Comparison of ENCODE assay signal across 2 cellular contexts in the genomic region with DNA sequence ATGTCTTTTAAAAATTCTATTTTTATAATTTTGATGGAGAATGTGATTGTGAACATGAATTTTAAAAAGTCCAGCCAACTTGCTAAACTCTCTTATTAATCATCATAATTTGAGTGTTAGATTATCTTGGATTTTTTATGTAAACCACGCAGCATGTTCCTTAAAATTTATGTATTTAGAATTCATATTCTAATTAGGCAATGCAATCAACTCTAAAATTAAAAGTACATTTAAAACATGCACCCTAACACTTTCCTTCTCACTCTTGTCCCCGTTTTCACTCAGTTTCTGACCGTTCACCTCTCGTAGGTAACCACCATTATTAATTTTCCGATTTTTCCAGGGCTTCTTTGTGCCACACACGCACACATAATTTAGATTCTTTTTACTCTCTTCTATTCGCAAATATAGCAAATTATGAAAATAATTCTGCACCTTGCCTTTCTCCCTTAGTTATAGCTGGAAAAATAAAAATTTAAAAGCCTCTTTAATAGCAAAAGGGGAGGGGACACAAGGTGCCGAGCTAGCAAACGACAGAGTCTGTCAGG.
TF ChIP-seq lines count a peak whose summit lies in the region.

No MANE protein-coding gene starts in this region.

TF ChIP-seq in HCT116, 20 proteins besides CTCF, POLR2A, EP300 and RAD21:
- TF ChIP-seq, protein P1, sequence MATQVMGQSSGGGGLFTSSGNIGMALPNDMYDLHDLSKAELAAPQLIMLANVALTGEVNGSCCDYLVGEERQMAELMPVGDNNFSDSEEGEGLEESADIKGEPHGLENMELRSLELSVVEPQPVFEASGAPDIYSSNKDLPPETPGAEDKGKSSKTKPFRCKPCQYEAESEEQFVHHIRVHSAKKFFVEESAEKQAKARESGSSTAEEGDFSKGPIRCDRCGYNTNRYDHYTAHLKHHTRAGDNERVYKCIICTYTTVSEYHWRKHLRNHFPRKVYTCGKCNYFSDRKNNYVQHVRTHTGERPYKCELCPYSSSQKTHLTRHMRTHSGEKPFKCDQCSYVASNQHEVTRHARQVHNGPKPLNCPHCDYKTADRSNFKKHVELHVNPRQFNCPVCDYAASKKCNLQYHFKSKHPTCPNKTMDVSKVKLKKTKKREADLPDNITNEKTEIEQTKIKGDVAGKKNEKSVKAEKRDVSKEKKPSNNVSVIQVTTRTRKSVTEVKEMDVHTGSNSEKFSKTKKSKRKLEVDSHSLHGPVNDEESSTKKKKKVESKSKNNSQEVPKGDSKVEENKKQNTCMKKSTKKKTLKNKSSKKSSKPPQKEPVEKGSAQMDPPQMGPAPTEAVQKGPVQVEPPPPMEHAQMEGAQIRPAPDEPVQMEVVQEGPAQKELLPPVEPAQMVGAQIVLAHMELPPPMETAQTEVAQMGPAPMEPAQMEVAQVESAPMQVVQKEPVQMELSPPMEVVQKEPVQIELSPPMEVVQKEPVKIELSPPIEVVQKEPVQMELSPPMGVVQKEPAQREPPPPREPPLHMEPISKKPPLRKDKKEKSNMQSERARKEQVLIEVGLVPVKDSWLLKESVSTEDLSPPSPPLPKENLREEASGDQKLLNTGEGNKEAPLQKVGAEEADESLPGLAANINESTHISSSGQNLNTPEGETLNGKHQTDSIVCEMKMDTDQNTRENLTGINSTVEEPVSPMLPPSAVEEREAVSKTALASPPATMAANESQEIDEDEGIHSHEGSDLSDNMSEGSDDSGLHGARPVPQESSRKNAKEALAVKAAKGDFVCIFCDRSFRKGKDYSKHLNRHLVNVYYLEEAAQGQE (IDR thresholded peaks at IDR 0.05; ENCODE audit: low read depth) = no peak
- TF ChIP-seq CBX3 (IDR thresholded peaks at IDR 0.05; ENCODE audit: low read depth) = peak; percentile 69; the same call in 1 of the 2 replicates
- 0 out of 2 replicates have a peak, but pooled peaks have one; percentile 54 for TF ChIP-seq SP1 (IDR thresholded peaks at IDR 0.05; ENCODE audit: low read depth)
- no peak for TF ChIP-seq ZFX (IDR thresholded peaks at IDR 0.05)
- TF ChIP-seq SRF (IDR thresholded peaks at IDR 0.05; ENCODE audit: low read depth) = 0 out of 2 replicates have a peak, but pooled peaks have one; percentile 34
- 0 out of 2 replicates have a peak, but pooled peaks have one; percentile 33 for TF ChIP-seq EGR1 (IDR thresholded peaks at IDR 0.05; ENCODE audit: low read depth)
TF ChIP-seq in HCT116: peak in this region for 4.

TF ChIP-seq in liver, 16 proteins besides CTCF, POLR2A, EP300 and RAD21 (continued from another document):
- TF ChIP-seq, protein P2, sequence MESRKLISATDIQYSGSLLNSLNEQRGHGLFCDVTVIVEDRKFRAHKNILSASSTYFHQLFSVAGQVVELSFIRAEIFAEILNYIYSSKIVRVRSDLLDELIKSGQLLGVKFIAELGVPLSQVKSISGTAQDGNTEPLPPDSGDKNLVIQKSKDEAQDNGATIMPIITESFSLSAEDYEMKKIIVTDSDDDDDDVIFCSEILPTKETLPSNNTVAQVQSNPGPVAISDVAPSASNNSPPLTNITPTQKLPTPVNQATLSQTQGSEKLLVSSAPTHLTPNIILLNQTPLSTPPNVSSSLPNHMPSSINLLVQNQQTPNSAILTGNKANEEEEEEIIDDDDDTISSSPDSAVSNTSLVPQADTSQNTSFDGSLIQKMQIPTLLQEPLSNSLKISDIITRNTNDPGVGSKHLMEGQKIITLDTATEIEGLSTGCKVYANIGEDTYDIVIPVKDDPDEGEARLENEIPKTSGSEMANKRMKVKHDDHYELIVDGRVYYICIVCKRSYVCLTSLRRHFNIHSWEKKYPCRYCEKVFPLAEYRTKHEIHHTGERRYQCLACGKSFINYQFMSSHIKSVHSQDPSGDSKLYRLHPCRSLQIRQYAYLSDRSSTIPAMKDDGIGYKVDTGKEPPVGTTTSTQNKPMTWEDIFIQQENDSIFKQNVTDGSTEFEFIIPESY (IDR thresholded peaks at IDR 0.05) = no peak
- TF ChIP-seq YY1 (IDR thresholded peaks at IDR 0.05) = peak; percentile 90
- TF ChIP-seq NR2F2 (IDR thresholded peaks at IDR 0.05) = no peak
- peak; percentile 60 for TF ChIP-seq TAF1 (conservative IDR thresholded peaks at IDR 0.05)
TF ChIP-seq in liver: peak in this region for 3.
